Comparison of ENCODE assay signal across 22 cellular contexts in genomic region chr10:131876543-131876942, GRCh38. TPM values are rescaled to one million over a fixed set of nuclear protein-coding genes. Genes with fewer than 3 reads are reported as not detected.
DNase-seq lines count a peak whose midpoint lies in the region; TF ChIP-seq lines count a peak whose summit lies in the region.
"Had no signal": no experiment of that assay in that cellular context is flagged by ENCODE, and none has a peak within 500 bp of the region (broad histone marks: within the 10 kb centered on the region; RNA-seq: fewer than 3 reads in every experiment).

No MANE protein-coding gene starts in this region.

- H3K27me3 ChIP-seq in neuronal stem cell (ENCODE audit: control insufficient read depth in 3 of 3, insufficient read depth in 3 of 3, low read depth in 1 of 3, low read length in 3 of 3) = peaks cover 0 to 36% (median 0%) of the 10 kb centered on the region in 3 experiments
- H3K27me3 ChIP-seq: MG63 had no signal

- POLR2A ChIA-PET in MCF 10A (lab: Yijun Ruan, JAX) = no interaction called here

- H3K27me3 Mint-ChIP-seq in chondrocyte (ENCODE audit: low read depth) (peaks cover 28% of the 10 kb centered on the region), MCF 10A (ENCODE audit: insufficient read depth, unreplicated experiment) (peaks cover 44% of the 10 kb centered on the region)

- no CpG with 5 or more reads among the region's 8 CpGs for WGBS in neuronal stem cell (ENCODE audit: extremely low coverage in 2 of 2, insufficient read length in 2 of 2, insufficient replicate concordance in 1 of 2), 2 donors

- no peak overlapping the region for H2BK12ac ChIP-seq in neuronal stem cell (ENCODE audit: low read length)

- no peaks in the 10 kb centered on the region for H3K36me3 Mint-ChIP-seq in chondrocyte (ENCODE audit: low read depth)
- no peaks in the 10 kb centered on the region for H3K36me3 Mint-ChIP-seq in MCF 10A (ENCODE audit: insufficient read depth, unreplicated experiment)

- no TSS peak for BruUV-seq in MCF 10A (replicated peaks; lab: Mats Ljungman, UMichigan)

- H3K79me1 ChIP-seq in neuronal stem cell (ENCODE audit: low read depth, low read length) = peaks cover 3% of the 10 kb centered on the region

- H3K4me3 Mint-ChIP-seq in chondrocyte (ENCODE audit: unreplicated experiment) = no peak overlapping the region
- H3K4me3 Mint-ChIP-seq in MCF 10A (ENCODE audit: unreplicated experiment) = no peak overlapping the region
- H3K4me3 Mint-ChIP-seq: B cell; CD8-positive, alpha-beta memory T cell had no signal

- no peak overlapping the region for H2AFZ ChIP-seq in neuronal stem cell (ENCODE audit: low read length)
- H2AFZ ChIP-seq: GM23248 had no signal

- H3K9me3 Mint-ChIP-seq in chondrocyte (ENCODE audit: low read depth) (peaks cover 5% of the 10 kb centered on the region), MCF 10A (ENCODE audit: unreplicated experiment) (no peaks in the 10 kb centered on the region)

- H3K9ac ChIP-seq in neuronal stem cell (ENCODE audit: low read depth, low read length, poor library complexity) = no peak overlapping the region
- H3K9ac ChIP-seq: GM23248 had no signal

- no peak overlapping the region for H4K8ac ChIP-seq in neuronal stem cell (ENCODE audit: low read depth, low read length)

- H2AK5ac ChIP-seq in neuronal stem cell (ENCODE audit: low read depth, low read length) = peak overlapping the region; percentile 86

- peaks cover 0 to 3% of the 10 kb centered on the region in 2 donors for H3K4me1 ChIP-seq in neuronal stem cell (ENCODE audit: control insufficient read depth in 2 of 2, insufficient read depth in 1 of 2, low read depth in 1 of 2, low read length in 2 of 2)

- peaks cover 1 to 6% of the 10 kb centered on the region in 2 donors for H3K9me3 ChIP-seq in neuronal stem cell (replicated peaks in 1 of 2; ENCODE audit: control insufficient read depth in 2 of 2, insufficient read depth in 1 of 2, low read depth in 1 of 2, low read length in 2 of 2)
- H3K9me3 ChIP-seq: MG63 had no signal

- no peak overlapping the region for H2BK5ac ChIP-seq in neuronal stem cell (ENCODE audit: low read length)

- H3K23ac ChIP-seq in neuronal stem cell (ENCODE audit: low read depth, low read length, poor library complexity) = no peak overlapping the region

- no peak overlapping the region for H3K27ac ChIP-seq in neuronal stem cell (replicated peaks; ENCODE audit: low read length)
- H3K27ac ChIP-seq: 22Rv1, GM23248, SK-N-MC had no signal

- no peak overlapping the region for H3K18ac ChIP-seq in neuronal stem cell (ENCODE audit: low read length)

- H2BK120ac ChIP-seq in neuronal stem cell (ENCODE audit: low read depth, low read length) = no peak overlapping the region

- TF ChIP-seq CTCF in chondrocyte (IDR thresholded peaks at IDR 0.05) (no peak), MCF 10A (IDR thresholded peaks at IDR 0.05; ENCODE audit: unreplicated experiment) (no peak)

- H2BK15ac ChIP-seq in neuronal stem cell (ENCODE audit: low read length) = no peak overlapping the region

- H3K4ac ChIP-seq in neuronal stem cell (ENCODE audit: low read length) = no peak overlapping the region

- H4K91ac ChIP-seq in neuronal stem cell (ENCODE audit: low read depth, low read length, poor library complexity) = no peak overlapping the region

- H3K27ac Mint-ChIP-seq in chondrocyte (ENCODE audit: unreplicated experiment) (no peak overlapping the region), MCF 10A (ENCODE audit: low read depth, unreplicated experiment) (no peak overlapping the region)
- H3K27ac Mint-ChIP-seq: B cell; CD8-positive, alpha-beta memory T cell had no signal

- intact Hi-C loops in MCF 10A (cut with micrococcal nuclease) = loop anchor here (10.0 kb wide), 1 partner anchor 1622 kb away; no protein-coding TSS in a partner anchor

- DNase-seq in DMS53 (lab: John Stamatoyannopoulos, UW) (peak; percentile 8), DMS53 treated with DMSO at 0.1 percent for 48 hours (lab: John Stamatoyannopoulos, UW; ENCODE audit: unreplicated experiment) (no peak), chondrocyte (ENCODE audit: low spot score) (peak; percentile 49), neuronal stem cell (ENCODE audit: low spot score) (no peak), iPS-NIHi7 (ENCODE audit: extremely low spot score) (no peak), MCF 10A (ENCODE audit: unreplicated experiment) (no peak), DMS114 treated with DMSO at 0.1 percent for 48 hours (lab: John Stamatoyannopoulos, UW; ENCODE audit: unreplicated experiment) (no peak)
- DNase-seq: Calu3, DMS153, GM23248, HCEC 1CT, KBM-7, MG63, NCI-H1105 treated with DMSO at 0.1 percent for 48 hours, NCI-H2029, NCI-H2227 treated with DMSO at 0.1 percent for 48 hours, NCI-H526 treated with DMSO at 0.1 percent for 48 hours, SIG-M5 had no signal

- no peak overlapping the region for H3K4me3 ChIP-seq in neuronal stem cell (ENCODE audit: low read length in 2 of 2)
- H3K4me3 ChIP-seq: GM23248, MG63, SK-N-MC had no signal

- no peaks in the 10 kb centered on the region for H3K36me3 ChIP-seq in neuronal stem cell (replicated peaks in 1 of 2; ENCODE audit: control insufficient read depth in 2 of 2, insufficient read depth in 2 of 2, low read length in 2 of 2)
- H3K36me3 ChIP-seq: MG63 had no signal

- CTCF ChIA-PET in MCF 10A (lab: Yijun Ruan, JAX) = interaction anchor here (0.6 to 1.4 kb wide), 5 partner anchors 9 to 1700 kb away, joined by 3 to 7 read pairs (median 3); no protein-coding TSS in a partner anchor

- H3K14ac ChIP-seq in neuronal stem cell (ENCODE audit: low read length) = no peak overlapping the region

- H3K4me1 Mint-ChIP-seq in chondrocyte (ENCODE audit: low read depth) (peaks cover 4% of the 10 kb centered on the region), MCF 10A (ENCODE audit: insufficient read depth, unreplicated experiment) (no peaks in the 10 kb centered on the region)

- H3K4me2 ChIP-seq in neuronal stem cell (ENCODE audit: insufficient read depth, low read length, poor library complexity, severe bottlenecking) = no peak overlapping the region

RNA-seq across cellular contexts. Expression of gene PPP2R2D, which starts 24.3 kb away (rescaled TPM):
- 24.3 to 27.5 TPM (median 25.1 TPM) in 3 replicates for total RNA-seq in chondrocyte
- 26.3 TPM for polyA plus RNA-seq in neuronal stem cell (2013, experiment 1 of 2)
- polyA plus RNA-seq in neuronal stem cell (2013, experiment 2 of 2) = 26.5 TPM
- 34.9 and 35.5 TPM in 2 replicates for total RNA-seq in MCF 10A (2022)

Comparison
In these comparisons a context has a peak if more than half of its experiments do, and no peak if none do; other contexts are left out.
1. DNase-seq: peak in DMS53 (single experiment) and chondrocyte (single experiment); none in DMS53 treated with DMSO at 0.1 percent for 48 hours (single experiment), neuronal stem cell (single experiment), iPS-NIHi7 (single experiment), MCF 10A (single experiment) and DMS114 treated with DMSO at 0.1 percent for 48 hours (single experiment).